In the genomic region with DNA sequence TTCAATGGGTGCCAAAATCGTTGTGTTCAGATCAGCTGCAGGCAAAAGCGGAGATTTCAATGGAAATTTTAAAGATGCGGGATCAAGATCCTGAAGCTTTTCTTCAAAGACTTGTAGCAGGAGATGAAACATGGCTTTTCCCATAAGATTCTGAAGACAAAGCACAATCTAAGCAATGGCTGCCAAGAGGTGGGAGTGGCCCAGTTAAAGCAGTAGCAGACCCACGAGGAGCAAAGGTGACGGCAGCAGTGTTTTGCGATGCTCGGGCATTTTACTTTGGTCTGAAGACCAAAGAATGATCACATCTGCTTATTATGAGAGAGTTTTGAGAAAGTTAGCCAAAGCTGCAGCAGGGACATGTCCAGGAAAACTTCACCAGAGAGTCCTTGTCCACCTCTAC, we compare ENCODE assay signal across 27 cellular contexts.
"Had no signal": no experiment of that assay in that cellular context is flagged by ENCODE, and none has a peak within 500 bp of the region (broad histone marks: within the 10 kb centered on the region; RNA-seq: fewer than 3 reads in every experiment).

No MANE protein-coding gene starts in this region.

- H3K9me3 ChIP-seq: colonic mucosa, esophagus squamous epithelium, gastrocnemius medialis, left lung, lower lobe of right lung had no signal

- H3K27ac Mint-ChIP-seq: dendritic cell treated with granulocyte-macrophage colony-stimulating factor and Interleukin-4, amounts not matched to agents 40 ng/mL and 50 ng/mL, for 4 days; effector memory CD8-positive, alpha-beta T cell; endodermal cell; memory B cell had no signal

- H3K36me3 Mint-ChIP-seq: memory B cell had no signal

- H3K27me3 ChIP-seq: colonic mucosa, esophagus squamous epithelium, gastrocnemius medialis, heart right ventricle, left lung had no signal

- DNase-seq: colonic mucosa; cortex of kidney; effector CD8-positive, alpha-beta T cell; effector memory CD8-positive, alpha-beta T cell; endodermal cell; erythroblast; esophagus squamous epithelium; foreskin fibroblast; foreskin melanocyte; gastrocnemius medialis; glutamatergic neuron; head of caudate nucleus; heart right ventricle; hippocampal formation; left cardiac atrium; left ventricle myocardium superior; lower lobe of right lung; mesendoderm; midbrain had no signal

- H3K4me3 ChIP-seq: colonic mucosa, esophagus squamous epithelium, gastrocnemius medialis, heart right ventricle, left lung, lower lobe of right lung had no signal

- FAIRE-seq: endometrium, islet of Langerhans, keratinocyte had no signal

- H3K27ac ChIP-seq: colonic mucosa, epithelial cell of prostate, esophagus squamous epithelium, gastrocnemius medialis, heart right ventricle, left lung, lower lobe of right lung had no signal

- H3K4me1 Mint-ChIP-seq: endodermal cell, memory B cell had no signal

- H3K27me3 Mint-ChIP-seq: dendritic cell treated with granulocyte-macrophage colony-stimulating factor and Interleukin-4, amounts not matched to agents 40 ng/mL and 50 ng/mL, for 4 days; effector memory CD8-positive, alpha-beta T cell; memory B cell had no signal

- H3K36me3 ChIP-seq: colonic mucosa, esophagus squamous epithelium, gastrocnemius medialis, heart right ventricle, left lung, lower lobe of right lung had no signal

- H3K4me3 Mint-ChIP-seq: dendritic cell treated with granulocyte-macrophage colony-stimulating factor and Interleukin-4, amounts not matched to agents 40 ng/mL and 50 ng/mL, for 4 days; effector memory CD8-positive, alpha-beta T cell; endodermal cell; memory B cell had no signal

- H3K4me1 ChIP-seq: colonic mucosa, esophagus squamous epithelium, gastrocnemius medialis, heart right ventricle, left lung, lower lobe of right lung had no signal

- ATAC-seq: effector memory CD8-positive, alpha-beta T cell; esophagus mucosa; gastrocnemius medialis; heart right ventricle; left cardiac atrium; left lung; left ventricle myocardium superior; lower lobe of right lung had no signal
